1 cellular context compared by ENCODE assay signal in the genomic region with DNA sequence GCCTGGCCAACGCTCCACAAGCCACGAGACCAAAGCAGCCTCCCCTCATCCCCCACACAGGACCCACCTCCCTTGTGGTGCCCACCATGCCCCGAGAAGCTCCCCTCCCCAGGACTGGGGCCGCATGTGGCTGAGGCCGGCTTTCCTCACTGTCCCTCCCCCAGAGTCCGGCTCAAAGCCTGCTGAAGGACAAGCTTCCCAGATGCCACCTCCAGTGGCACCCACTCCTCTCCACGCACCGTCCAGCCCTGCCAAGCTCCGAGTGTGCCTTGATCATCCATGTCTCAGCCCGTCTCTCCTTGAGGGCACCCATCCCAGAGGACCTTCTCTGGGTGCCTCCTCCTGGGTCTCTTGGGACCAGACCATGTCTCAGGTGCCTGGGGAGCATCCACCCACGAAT.
TF ChIP-seq lines count a peak whose summit lies in the region.

No MANE protein-coding gene starts in this region.

TF ChIP-seq in SK-N-SH, 30 proteins besides CTCF, POLR2A, EP300 and RAD21 (continued from another document):
- TF ChIP-seq CHD2 (IDR thresholded peaks at IDR 0.05; ENCODE audit: low read length, partially characterized antibody) (no peak), TCF12 (IDR thresholded peaks at IDR 0.05) (no peak), ELF1 (IDR thresholded peaks at IDR 0.05) (no peak), NFIC (IDR thresholded peaks at IDR 0.05; ENCODE audit: borderline replicate concordance) (no peak), POLR2AphosphoS5 (IDR thresholded peaks at IDR 0.05; ENCODE audit: low read depth, low read length) (no peak), YY1 (IDR thresholded peaks at IDR 0.05; ENCODE audit: low read depth) (no peak), RXRA (IDR thresholded peaks at IDR 0.05; ENCODE audit: borderline replicate concordance, low read depth) (no peak), MXI1 (IDR thresholded peaks at IDR 0.05; ENCODE audit: low read depth, low read length) (no peak), NRF1 (IDR thresholded peaks at IDR 0.05; ENCODE audit: low read depth, low read length) (no peak), EZH2phosphoT487 (IDR thresholded peaks at IDR 0.05; ENCODE audit: borderline replicate concordance, low read depth) (no peak), RCOR1 (IDR thresholded peaks at IDR 0.05; ENCODE audit: low read length) (no peak), FOXJ3 (CRISPR knock-in tag; IDR thresholded peaks at IDR 0.05) (no peak), FOSL2 (IDR thresholded peaks at IDR 0.05; ENCODE audit: borderline replicate concordance, low read depth) (no peak)
- TF ChIP-seq, protein P1, sequence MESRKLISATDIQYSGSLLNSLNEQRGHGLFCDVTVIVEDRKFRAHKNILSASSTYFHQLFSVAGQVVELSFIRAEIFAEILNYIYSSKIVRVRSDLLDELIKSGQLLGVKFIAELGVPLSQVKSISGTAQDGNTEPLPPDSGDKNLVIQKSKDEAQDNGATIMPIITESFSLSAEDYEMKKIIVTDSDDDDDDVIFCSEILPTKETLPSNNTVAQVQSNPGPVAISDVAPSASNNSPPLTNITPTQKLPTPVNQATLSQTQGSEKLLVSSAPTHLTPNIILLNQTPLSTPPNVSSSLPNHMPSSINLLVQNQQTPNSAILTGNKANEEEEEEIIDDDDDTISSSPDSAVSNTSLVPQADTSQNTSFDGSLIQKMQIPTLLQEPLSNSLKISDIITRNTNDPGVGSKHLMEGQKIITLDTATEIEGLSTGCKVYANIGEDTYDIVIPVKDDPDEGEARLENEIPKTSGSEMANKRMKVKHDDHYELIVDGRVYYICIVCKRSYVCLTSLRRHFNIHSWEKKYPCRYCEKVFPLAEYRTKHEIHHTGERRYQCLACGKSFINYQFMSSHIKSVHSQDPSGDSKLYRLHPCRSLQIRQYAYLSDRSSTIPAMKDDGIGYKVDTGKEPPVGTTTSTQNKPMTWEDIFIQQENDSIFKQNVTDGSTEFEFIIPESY (IDR thresholded peaks at IDR 0.05; ENCODE audit: borderline replicate concordance, low read depth) = no peak
- TF ChIP-seq, protein P2, sequence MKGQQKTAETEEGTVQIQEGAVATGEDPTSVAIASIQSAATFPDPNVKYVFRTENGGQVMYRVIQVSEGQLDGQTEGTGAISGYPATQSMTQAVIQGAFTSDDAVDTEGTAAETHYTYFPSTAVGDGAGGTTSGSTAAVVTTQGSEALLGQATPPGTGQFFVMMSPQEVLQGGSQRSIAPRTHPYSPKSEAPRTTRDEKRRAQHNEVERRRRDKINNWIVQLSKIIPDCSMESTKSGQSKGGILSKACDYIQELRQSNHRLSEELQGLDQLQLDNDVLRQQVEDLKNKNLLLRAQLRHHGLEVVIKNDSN (IDR thresholded peaks at IDR 0.05; ENCODE audit: borderline replicate concordance, low read depth) = no peak
- TF ChIP-seq, protein P3, sequence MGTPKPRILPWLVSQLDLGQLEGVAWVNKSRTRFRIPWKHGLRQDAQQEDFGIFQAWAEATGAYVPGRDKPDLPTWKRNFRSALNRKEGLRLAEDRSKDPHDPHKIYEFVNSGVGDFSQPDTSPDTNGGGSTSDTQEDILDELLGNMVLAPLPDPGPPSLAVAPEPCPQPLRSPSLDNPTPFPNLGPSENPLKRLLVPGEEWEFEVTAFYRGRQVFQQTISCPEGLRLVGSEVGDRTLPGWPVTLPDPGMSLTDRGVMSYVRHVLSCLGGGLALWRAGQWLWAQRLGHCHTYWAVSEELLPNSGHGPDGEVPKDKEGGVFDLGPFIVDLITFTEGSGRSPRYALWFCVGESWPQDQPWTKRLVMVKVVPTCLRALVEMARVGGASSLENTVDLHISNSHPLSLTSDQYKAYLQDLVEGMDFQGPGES (IDR thresholded peaks at IDR 0.05; ENCODE audit: low read depth, low read length) = no peak
- TF ChIP-seq, protein P4, sequence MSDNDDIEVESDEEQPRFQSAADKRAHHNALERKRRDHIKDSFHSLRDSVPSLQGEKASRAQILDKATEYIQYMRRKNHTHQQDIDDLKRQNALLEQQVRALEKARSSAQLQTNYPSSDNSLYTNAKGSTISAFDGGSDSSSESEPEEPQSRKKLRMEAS (IDR thresholded peaks at IDR 0.05; ENCODE audit: low read depth) = no peak
